ENCODE assay signal across 23 cellular contexts in the genomic region with DNA sequence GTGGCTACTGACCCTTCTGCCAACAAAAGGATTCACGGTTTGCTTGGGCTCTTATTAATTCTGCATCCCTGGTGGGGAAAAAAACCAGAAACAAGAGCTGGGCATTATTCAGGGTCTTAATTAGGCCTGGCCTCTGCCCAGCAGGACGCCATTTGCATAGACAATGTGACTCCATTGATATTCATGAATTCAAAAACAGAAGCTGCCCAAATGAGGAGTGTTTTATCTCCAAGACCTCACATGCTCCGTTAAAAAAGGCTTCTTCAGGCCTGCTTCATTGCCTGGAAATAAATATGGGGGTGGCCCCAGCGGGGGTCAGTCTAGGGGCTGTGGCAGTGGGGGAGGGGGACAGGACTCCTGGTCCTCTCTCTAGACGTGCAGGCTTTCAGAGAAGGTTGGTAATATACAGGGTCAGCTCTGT.
DNase-seq lines count a peak whose midpoint lies in the region; ATAC-seq and TF ChIP-seq lines count a peak whose summit lies in the region.
"Had no signal": no experiment of that assay in that cellular context is flagged by ENCODE, and none has a peak within 500 bp of the region (broad histone marks: within the 10 kb centered on the region; RNA-seq: fewer than 3 reads in every experiment).

No MANE protein-coding gene starts in this region.

- H3K4me3 Mint-ChIP-seq in WTC11: peak overlapping the region; percentile 45
- H3K4me3 Mint-ChIP-seq in activated naive CD4-positive, alpha-beta T cell treated with anti-CD3 and anti-CD28 coated beads, Interleukin-2, amount 10 ng/mL, durations not matched to agents 7 days and 5 days: no peak overlapping the region
- H3K4me3 Mint-ChIP-seq: B cell; naive thymus-derived CD8-positive, alpha-beta T cell; T-cell had no signal

- no peak for TF ChIP-seq CTCF in WTC11 (IDR thresholded peaks at IDR 0.05)

- H3K27me3 ChIP-seq in HUES48 (ENCODE audit: control insufficient read depth, insufficient read depth, low read length) (no peaks in the 10 kb centered on the region), iPS-15b (ENCODE audit: control insufficient read depth, insufficient read depth, low read length) (no peaks in the 10 kb centered on the region)
- H3K27me3 ChIP-seq: brain microvascular endothelial cell, MG63, tibial nerve had no signal

- peaks cover 5% of the 10 kb centered on the region; the same call in 1 of the 2 replicates for H3K9me3 Mint-ChIP-seq in WTC11
- no peaks in the 10 kb centered on the region for H3K9me3 Mint-ChIP-seq in activated naive CD4-positive, alpha-beta T cell treated with anti-CD3 and anti-CD28 coated beads, Interleukin-2, amount 10 ng/mL, durations not matched to agents 7 days and 5 days

- DNase-seq in WTC11 (ENCODE audit: low spot score) (peak; percentile 73), putamen (ENCODE audit: low spot score) (peak; percentile 33), SHP77 treated with DMSO at 0.1 percent for 48 hours (lab: John Stamatoyannopoulos, UW) (no peak)
- DNase-seq in activated naive CD4-positive, alpha-beta T cell treated with anti-CD3 and anti-CD28 coated beads, Interleukin-2, amount 10 ng/mL, durations not matched to agents 7 days and 5 days: no peak
- no peak for DNase-seq in stimulated activated CD4-positive, alpha-beta T cell treated with anti-CD3 and anti-CD28 coated beads, Interleukin-2, amount 100 ng/mL, for 24 hours
- DNase-seq: activated CD4-positive, alpha-beta T cell treated with anti-CD3 and anti-CD28 coated beads for 48 hours; brain microvascular endothelial cell; Caco-2; cortex of kidney; EL; MG63; naive thymus-derived CD8-positive, alpha-beta T cell; NCI-H1417 treated with DMSO at 0.1 percent for 48 hours; NCI-H82; PC-3; SIG-M5; stimulated activated naive CD4-positive, alpha-beta T cell treated with Interleukin-2 at 50 U/mL for 16 hours; T-cell had no signal

- ATAC-seq in WTC11: peak; percentile 82
- ATAC-seq: naive thymus-derived CD8-positive, alpha-beta T cell; PC-3; T-cell had no signal

- peak overlapping the region; percentile 88 for H3K27ac Mint-ChIP-seq in WTC11
- no peak overlapping the region for H3K27ac Mint-ChIP-seq in activated naive CD4-positive, alpha-beta T cell treated with anti-CD3 and anti-CD28 coated beads, Interleukin-2, amount 10 ng/mL, durations not matched to agents 7 days and 5 days
- H3K27ac Mint-ChIP-seq: B cell, T-cell had no signal

- H3K27ac ChIP-seq in HUES48 (ENCODE audit: low read depth, low read length): peak overlapping the region; percentile 88
- H3K27ac ChIP-seq: brain microvascular endothelial cell, HL-60, tibial nerve had no signal

- H3K27me3 Mint-ChIP-seq in WTC11 (ENCODE audit: low read depth): no peaks in the 10 kb centered on the region
- peaks cover 19% of the 10 kb centered on the region for H3K27me3 Mint-ChIP-seq in activated naive CD4-positive, alpha-beta T cell treated with anti-CD3 and anti-CD28 coated beads, Interleukin-2, amount 10 ng/mL, durations not matched to agents 7 days and 5 days

- H3K36me3 ChIP-seq in HUES48 (ENCODE audit: control insufficient read depth, insufficient read depth, low read length) (no peaks in the 10 kb centered on the region), iPS-15b (ENCODE audit: control insufficient read depth, insufficient read depth, low read length) (no peaks in the 10 kb centered on the region)
- H3K36me3 ChIP-seq: brain microvascular endothelial cell, tibial nerve had no signal

- POLR2A ChIA-PET in WTC11 (lab: Charles Lee): no interaction called here

- peaks cover 34% of the 10 kb centered on the region for H3K4me1 Mint-ChIP-seq in WTC11
- no peaks in the 10 kb centered on the region for H3K4me1 Mint-ChIP-seq in activated naive CD4-positive, alpha-beta T cell treated with anti-CD3 and anti-CD28 coated beads, Interleukin-2, amount 10 ng/mL, durations not matched to agents 7 days and 5 days
- H3K4me1 Mint-ChIP-seq: B cell, T-cell had no signal

- H3K9ac ChIP-seq in HUES48 (ENCODE audit: low read depth, low read length) (0 out of 2 replicates have a peak overlapping the region, but pooled peaks have one; percentile 7), iPS-15b (ENCODE audit: low read depth, low read length) (peak overlapping the region; percentile 40)

- H3K36me3 Mint-ChIP-seq in WTC11: peaks cover 7% of the 10 kb centered on the region
- H3K36me3 Mint-ChIP-seq in activated naive CD4-positive, alpha-beta T cell treated with anti-CD3 and anti-CD28 coated beads, Interleukin-2, amount 10 ng/mL, durations not matched to agents 7 days and 5 days: no peaks in the 10 kb centered on the region
- H3K36me3 Mint-ChIP-seq: naive thymus-derived CD8-positive, alpha-beta T cell; T-cell had no signal

- H3K9me3 ChIP-seq in HUES48 (ENCODE audit: control insufficient read depth, insufficient read depth, low read length) (no peaks in the 10 kb centered on the region), iPS-15b (ENCODE audit: control insufficient read depth, insufficient read depth, low read length) (no peaks in the 10 kb centered on the region)
- H3K9me3 ChIP-seq: Caco-2, MG63, tibial nerve had no signal

- H3K4me3 ChIP-seq in HUES48 (ENCODE audit: low read depth, low read length) (peak overlapping the region; percentile 35), iPS-15b (ENCODE audit: low read depth, low read length) (peak overlapping the region; percentile 51)
- H3K4me3 ChIP-seq: MG63, tibial nerve had no signal

- CTCF ChIA-PET in WTC11 (lab: Charles Lee): interaction anchor here (1.1 to 2.3 kb wide), 9 partner anchors 9 to 559 kb away, joined by 3 to 23 read pairs (median 5); no protein-coding TSS in a partner anchor
- CTCF ChIA-PET in activated naive CD4-positive, alpha-beta T cell treated with anti-CD3 and anti-CD28 coated beads, Interleukin-2, amount 10 ng/mL, durations not matched to agents 7 days and 5 days (lab: Charles Lee): interaction anchor here (1.3 kb wide), 1 partner anchor 15 kb away, joined by 3 read pairs; no protein-coding TSS in a partner anchor

- H3K4me1 ChIP-seq in HUES48 (ENCODE audit: control insufficient read depth, insufficient read depth, low read length): peaks cover 21% of the 10 kb centered on the region
- peaks cover 16% of the 10 kb centered on the region for H3K4me1 ChIP-seq in iPS-15b (ENCODE audit: control insufficient read depth, insufficient read depth, low read length)
- H3K4me1 ChIP-seq: tibial nerve had no signal

TF ChIP-seq in WTC11, 78 proteins besides CTCF, POLR2A, EP300 and RAD21 (continues in another document):
- TF ChIP-seq ZNF423 (CRISPR knock-in tag; IDR thresholded peaks at IDR 0.05): peak; percentile 61
- TF ChIP-seq, protein P1, sequence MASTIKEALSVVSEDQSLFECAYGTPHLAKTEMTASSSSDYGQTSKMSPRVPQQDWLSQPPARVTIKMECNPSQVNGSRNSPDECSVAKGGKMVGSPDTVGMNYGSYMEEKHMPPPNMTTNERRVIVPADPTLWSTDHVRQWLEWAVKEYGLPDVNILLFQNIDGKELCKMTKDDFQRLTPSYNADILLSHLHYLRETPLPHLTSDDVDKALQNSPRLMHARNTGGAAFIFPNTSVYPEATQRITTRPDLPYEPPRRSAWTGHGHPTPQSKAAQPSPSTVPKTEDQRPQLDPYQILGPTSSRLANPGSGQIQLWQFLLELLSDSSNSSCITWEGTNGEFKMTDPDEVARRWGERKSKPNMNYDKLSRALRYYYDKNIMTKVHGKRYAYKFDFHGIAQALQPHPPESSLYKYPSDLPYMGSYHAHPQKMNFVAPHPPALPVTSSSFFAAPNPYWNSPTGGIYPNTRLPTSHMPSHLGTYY (CRISPR knock-in tag; IDR thresholded peaks at IDR 0.05): no peak
- TF ChIP-seq, protein P2, sequence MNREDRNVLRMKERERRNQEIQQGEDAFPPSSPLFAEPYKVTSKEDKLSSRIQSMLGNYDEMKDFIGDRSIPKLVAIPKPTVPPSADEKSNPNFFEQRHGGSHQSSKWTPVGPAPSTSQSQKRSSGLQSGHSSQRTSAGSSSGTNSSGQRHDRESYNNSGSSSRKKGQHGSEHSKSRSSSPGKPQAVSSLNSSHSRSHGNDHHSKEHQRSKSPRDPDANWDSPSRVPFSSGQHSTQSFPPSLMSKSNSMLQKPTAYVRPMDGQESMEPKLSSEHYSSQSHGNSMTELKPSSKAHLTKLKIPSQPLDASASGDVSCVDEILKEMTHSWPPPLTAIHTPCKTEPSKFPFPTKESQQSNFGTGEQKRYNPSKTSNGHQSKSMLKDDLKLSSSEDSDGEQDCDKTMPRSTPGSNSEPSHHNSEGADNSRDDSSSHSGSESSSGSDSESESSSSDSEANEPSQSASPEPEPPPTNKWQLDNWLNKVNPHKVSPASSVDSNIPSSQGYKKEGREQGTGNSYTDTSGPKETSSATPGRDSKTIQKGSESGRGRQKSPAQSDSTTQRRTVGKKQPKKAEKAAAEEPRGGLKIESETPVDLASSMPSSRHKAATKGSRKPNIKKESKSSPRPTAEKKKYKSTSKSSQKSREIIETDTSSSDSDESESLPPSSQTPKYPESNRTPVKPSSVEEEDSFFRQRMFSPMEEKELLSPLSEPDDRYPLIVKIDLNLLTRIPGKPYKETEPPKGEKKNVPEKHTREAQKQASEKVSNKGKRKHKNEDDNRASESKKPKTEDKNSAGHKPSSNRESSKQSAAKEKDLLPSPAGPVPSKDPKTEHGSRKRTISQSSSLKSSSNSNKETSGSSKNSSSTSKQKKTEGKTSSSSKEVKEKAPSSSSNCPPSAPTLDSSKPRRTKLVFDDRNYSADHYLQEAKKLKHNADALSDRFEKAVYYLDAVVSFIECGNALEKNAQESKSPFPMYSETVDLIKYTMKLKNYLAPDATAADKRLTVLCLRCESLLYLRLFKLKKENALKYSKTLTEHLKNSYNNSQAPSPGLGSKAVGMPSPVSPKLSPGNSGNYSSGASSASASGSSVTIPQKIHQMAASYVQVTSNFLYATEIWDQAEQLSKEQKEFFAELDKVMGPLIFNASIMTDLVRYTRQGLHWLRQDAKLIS (CRISPR knock-in tag; IDR thresholded peaks at IDR 0.05; ENCODE audit: borderline replicate concordance): no peak
- TF ChIP-seq GABPB1 (CRISPR knock-in tag; IDR thresholded peaks at IDR 0.05): no peak
- no peak for TF ChIP-seq ZBTB21 (CRISPR knock-in tag; IDR thresholded peaks at IDR 0.05; ENCODE audit: borderline replicate concordance)
- TF ChIP-seq, protein P3, sequence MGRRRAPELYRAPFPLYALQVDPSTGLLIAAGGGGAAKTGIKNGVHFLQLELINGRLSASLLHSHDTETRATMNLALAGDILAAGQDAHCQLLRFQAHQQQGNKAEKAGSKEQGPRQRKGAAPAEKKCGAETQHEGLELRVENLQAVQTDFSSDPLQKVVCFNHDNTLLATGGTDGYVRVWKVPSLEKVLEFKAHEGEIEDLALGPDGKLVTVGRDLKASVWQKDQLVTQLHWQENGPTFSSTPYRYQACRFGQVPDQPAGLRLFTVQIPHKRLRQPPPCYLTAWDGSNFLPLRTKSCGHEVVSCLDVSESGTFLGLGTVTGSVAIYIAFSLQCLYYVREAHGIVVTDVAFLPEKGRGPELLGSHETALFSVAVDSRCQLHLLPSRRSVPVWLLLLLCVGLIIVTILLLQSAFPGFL (CRISPR knock-in tag; IDR thresholded peaks at IDR 0.05; ENCODE audit: borderline replicate concordance): no peak

Comparison
In these comparisons a context has a peak if more than half of its experiments do, and no peak if none do; other contexts are left out.
1. DNase-seq: peak in WTC11 (single experiment) and putamen (single experiment); none in activated naive CD4-positive, alpha-beta T cell treated with anti-CD3 and anti-CD28 coated beads, Interleukin-2, amount 10 ng/mL, durations not matched to agents 7 days and 5 days (single experiment), stimulated activated CD4-positive, alpha-beta T cell treated with anti-CD3 and anti-CD28 coated beads, Interleukin-2, amount 100 ng/mL, for 24 hours (0 of 2) and SHP77 treated with DMSO at 0.1 percent for 48 hours (single experiment).